ENCODE assay signal across 8 cellular contexts in the genomic region with DNA sequence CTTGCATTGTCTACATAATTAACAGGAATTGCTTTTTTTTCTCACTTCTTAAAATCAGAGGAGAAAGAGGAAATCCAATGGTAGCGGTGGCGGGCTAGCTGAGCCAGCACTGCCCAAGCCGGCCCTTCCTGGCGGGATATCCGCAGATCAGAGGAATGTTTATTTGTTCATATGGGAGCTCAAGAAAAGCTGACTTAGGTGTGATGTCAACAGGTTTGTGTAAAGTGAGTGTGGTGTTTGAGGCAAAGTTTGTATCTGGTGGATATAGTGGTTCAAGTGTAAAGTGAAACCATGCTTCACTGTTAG. TPM values are rescaled to one million over a fixed set of nuclear protein-coding genes. Genes with fewer than 3 reads are reported as not detected.
DNase-seq lines count a peak whose midpoint lies in the region; ATAC-seq, FAIRE-seq and TF ChIP-seq lines count a peak whose summit lies in the region.

No MANE protein-coding gene starts in this region.

- H3K4me3 ChIP-seq in keratinocyte (ENCODE audit: control insufficient read depth in 2 of 3, extremely low read depth in 1 of 3, insufficient read depth in 2 of 3, low read depth in 1 of 3, low read length in 3 of 3) (peak overlapping the region in 2 of 3 experiments; percentile 78 to 88), thymus (ENCODE audit: low read length) (peak overlapping the region; percentile 79)

- no peak overlapping the region for H3K9ac ChIP-seq in keratinocyte (ENCODE audit: control insufficient read depth, extremely low read depth, insufficient read depth, low read length)

- H3K27me3 ChIP-seq in keratinocyte (ENCODE audit: control insufficient read depth, extremely low read depth, insufficient read depth, low read length) (no peaks in the 10 kb centered on the region), thymus (ENCODE audit: control insufficient read depth, insufficient read depth) (no peaks in the 10 kb centered on the region)

- 2% methylated on average over 5 of the region's 5 CpGs for WGBS in thymus

- H3K27me3 Mint-ChIP-seq in activated T-cell treated with anti-CD3 and anti-CD28 coated beads, Interleukin-2, amount 50 U/mL, for 72 hours (ENCODE audit: low read depth), result peaks cover 6% of the 10 kb centered on the region

- peaks cover 2% of the 10 kb centered on the region for H3K9me1 ChIP-seq in keratinocyte (ENCODE audit: control insufficient read depth, extremely low read depth, insufficient read depth, low read length)

- peak overlapping the region; percentile 85 to 88 for H3K4me3 Mint-ChIP-seq in activated T-cell treated with anti-CD3 and anti-CD28 coated beads, Interleukin-2, amount 50 U/mL, for 72 hours

- dilution Hi-C loops in keratinocyte (cut with MboI; ENCODE audit: extremely low pct_ligation_motif_present, low sequenced_read_pairs), result no loop called here

- peak overlapping the region; percentile 98 for H3K4me2 ChIP-seq in keratinocyte (ENCODE audit: control insufficient read depth, extremely low read depth, insufficient read depth, low read depth, low read length)

- peak overlapping the region; percentile 88 for H2AFZ ChIP-seq in keratinocyte (ENCODE audit: control insufficient read depth, low read length)

- no peak for DNase-seq in activated T-cell treated with anti-CD3 and anti-CD28 coated beads, Interleukin-2, amount 50 U/mL, for 72 hours
- DNase-seq in activated T-cell treated with anti-CD3 and anti-CD28 coated beads, Interleukin-2, amount 50 U/mL, for 1 hour, result no peak
- DNase-seq in activated naive CD4-positive, alpha-beta T cell treated with anti-CD3 and anti-CD28 coated beads, Interleukin-2, amount 50 U/mL, for 72 hours (ENCODE audit: low spot score in 2 of 2), result no peak
- no peak for DNase-seq in keratinocyte (ENCODE audit: low read depth, low spot score)
- no peak for DNase-seq in NCI-H1436 treated with DMSO at 0.1 percent for 48 hours (lab: John Stamatoyannopoulos, UW)
- no peak for DNase-seq in NCI-H2196 treated with DMSO at 0.1 percent for 48 hours (lab: John Stamatoyannopoulos, UW; ENCODE audit: unreplicated experiment)

- H3K4me1 ChIP-seq in keratinocyte (ENCODE audit: control insufficient read depth, extremely low read depth, insufficient read depth, low read length), result peaks cover 15% of the 10 kb centered on the region
- peaks cover 3% of the 10 kb centered on the region for H3K4me1 ChIP-seq in thymus (ENCODE audit: control insufficient read depth, insufficient read depth, low read length)

- H3K79me2 ChIP-seq in keratinocyte (ENCODE audit: control insufficient read depth, insufficient read depth, low read length), result no peaks in the 10 kb centered on the region

- no peaks in the 10 kb centered on the region for H3K36me3 ChIP-seq in keratinocyte (ENCODE audit: control insufficient read depth in 2 of 2, extremely low read depth in 1 of 2, insufficient read depth in 2 of 2, low read length in 2 of 2)
- no peaks in the 10 kb centered on the region for H3K36me3 ChIP-seq in thymus (ENCODE audit: control insufficient read depth, insufficient read depth)

- H3K4me1 Mint-ChIP-seq in activated T-cell treated with anti-CD3 and anti-CD28 coated beads, Interleukin-2, amount 50 U/mL, for 72 hours (ENCODE audit: low read depth), result peaks cover 41% of the 10 kb centered on the region

- ATAC-seq in activated T-cell treated with anti-CD3 and anti-CD28 coated beads, Interleukin-2, amount 50 U/mL, for 72 hours (replicated peaks in 1 of 2), result no peak
- no peak for ATAC-seq in activated naive CD4-positive, alpha-beta T cell treated with anti-CD3 and anti-CD28 coated beads, Interleukin-2, amount 50 U/mL, for 72 hours
- ATAC-seq in GM19351 (IDR thresholded peaks at IDR 0.05; ENCODE audit: unreplicated experiment), result no peak

- H3K27ac ChIP-seq in keratinocyte (ENCODE audit: control insufficient read depth, insufficient read depth, low read length) (no peak overlapping the region), thymus (ENCODE audit: low read depth) (peak overlapping the region; percentile 64)

- H3K36me3 Mint-ChIP-seq in activated T-cell treated with anti-CD3 and anti-CD28 coated beads, Interleukin-2, amount 50 U/mL, for 72 hours (ENCODE audit: insufficient read depth in 2 of 2), result peaks cover 0 to 2% of the 10 kb centered on the region in 2 donors
- H3K36me3 Mint-ChIP-seq in activated naive CD4-positive, alpha-beta T cell treated with anti-CD3 and anti-CD28 coated beads, Interleukin-2, amount 50 U/mL, for 72 hours, result peaks cover 6 to 9% of the 10 kb centered on the region in 2 donors

- peak overlapping the region; percentile 48 for H3K27ac Mint-ChIP-seq in activated T-cell treated with anti-CD3 and anti-CD28 coated beads, Interleukin-2, amount 50 U/mL, for 72 hours
- H3K27ac Mint-ChIP-seq in activated naive CD4-positive, alpha-beta T cell treated with anti-CD3 and anti-CD28 coated beads, Interleukin-2, amount 50 U/mL, for 72 hours, result peak overlapping the region; percentile 84 to 96

- H4K20me1 ChIP-seq in keratinocyte (ENCODE audit: control insufficient read depth, extremely low read depth, insufficient read depth, low read length), result no peaks in the 10 kb centered on the region

- H3K9me3 ChIP-seq in keratinocyte (ENCODE audit: control insufficient read depth, low read depth, low read length) (no peaks in the 10 kb centered on the region), thymus (ENCODE audit: control insufficient read depth) (no peaks in the 10 kb centered on the region)

- no peaks in the 10 kb centered on the region for H3K9me3 Mint-ChIP-seq in activated T-cell treated with anti-CD3 and anti-CD28 coated beads, Interleukin-2, amount 50 U/mL, for 72 hours
- H3K9me3 Mint-ChIP-seq in activated naive CD4-positive, alpha-beta T cell treated with anti-CD3 and anti-CD28 coated beads, Interleukin-2, amount 50 U/mL, for 72 hours, result no peaks in the 10 kb centered on the region

- TF ChIP-seq CTCF in keratinocyte (optimal IDR thresholded peaks at IDR 0.05 in 1 of 3, IDR thresholded peaks at IDR 0.05 in 1 of 3, conservative IDR thresholded peaks at IDR 0.05 in 1 of 3; ENCODE audit: extremely low read depth in 1 of 3, insufficient read depth in 2 of 3, low read length in 3 of 3), result no peak

- FAIRE-seq in keratinocyte (lab: Jason Lieb, UNC), result no peak

RNA-seq across cellular contexts. Expression of a gene that starts 0.5 kb away (rescaled TPM):
- 10 to 100 TPM; 56.4 to 58.7 TPM for total RNA-seq in activated T-cell treated with anti-CD3 and anti-CD28 coated beads, Interleukin-2, amount 50 U/mL, for 72 hours
- 10 to 100 TPM; 37.4 to 41.9 TPM for total RNA-seq in activated naive CD4-positive, alpha-beta T cell treated with anti-CD3 and anti-CD28 coated beads, Interleukin-2, amount 50 U/mL, for 72 hours
- polyA plus RNA-seq in keratinocyte (4.8 to 7.5 TPM (median 6.1 TPM) in 3 replicates), thymus (23.0 TPM)
- polyA plus RNA-seq in keratinocyte (2011; ENCODE audit: low read depth), result 1.1 TPM
- polyA plus RNA-seq in keratinocyte (2011; cell fraction: cytosol; rRNA removed), result 4.2 and 8.6 TPM in 2 replicates
- polyA plus RNA-seq in keratinocyte (2011; cell fraction: nucleus; rRNA removed), result 6.4 and 7.2 TPM in 2 replicates
- polyA plus RNA-seq in keratinocyte (2012; ENCODE audit: low replicate concordance), result 2.9 and 7.1 TPM in 2 replicates
- polyA minus RNA-seq in keratinocyte, result 2.8 to 9.5 TPM (median 4.0 TPM) in 3 replicates
- 7.9 TPM for polyA minus RNA-seq in keratinocyte (2011; cell fraction: cytosol; rRNA and poly(A)+ RNA removed)
- 5.9 and 7.8 TPM in 2 replicates for polyA minus RNA-seq in keratinocyte (2011; cell fraction: nucleus; rRNA and poly(A)+ RNA removed)
